ENCODE assay signal across 22 cellular contexts in the genomic region with DNA sequence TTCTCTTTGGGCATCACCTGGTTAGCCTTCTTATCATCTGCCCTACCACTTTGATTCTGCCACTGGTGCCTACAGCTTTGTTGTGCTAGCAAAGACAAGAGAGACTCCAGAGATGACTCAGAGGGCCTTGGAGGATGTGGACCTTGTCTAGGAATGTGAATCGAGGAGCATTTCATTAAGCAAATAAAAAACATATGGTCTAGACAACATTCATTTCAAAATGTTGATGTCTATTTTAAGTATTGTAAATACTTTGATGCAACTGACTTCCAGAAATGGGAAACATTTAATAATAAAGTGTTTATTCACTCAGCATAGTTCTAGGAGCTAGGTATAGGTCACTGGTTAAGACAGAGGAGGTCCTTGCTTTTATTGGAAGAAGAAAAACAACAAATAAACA.
DNase-seq lines count a peak whose midpoint lies in the region; ATAC-seq and TF ChIP-seq lines count a peak whose summit lies in the region.
"Had no signal": no experiment of that assay in that cellular context is flagged by ENCODE, and none has a peak within 500 bp of the region (broad histone marks: within the 10 kb centered on the region; RNA-seq: fewer than 3 reads in every experiment).

No MANE protein-coding gene starts in this region.

- ATAC-seq in CD8-positive, alpha-beta T cell, result no peak
- no peak for ATAC-seq in GM21528 (IDR thresholded peaks at IDR 0.05; ENCODE audit: low FRiP score, unreplicated experiment)
- ATAC-seq: stimulated activated memory B cell treated with anti-CD40 and anti-IgM and Interleukin-4, amounts not matched to agents 10 μg/mL and 1 μg/mL and 100 μg/mL, for 72 hours had no signal

- no peak overlapping the region for H3K27ac Mint-ChIP-seq in CD8-positive, alpha-beta T cell
- H3K27ac Mint-ChIP-seq: CD4-positive, alpha-beta memory T cell; nephron progenitor cell; stimulated activated memory B cell treated with anti-CD40 and anti-IgM and Interleukin-4, amounts not matched to agents 10 μg/mL and 1 μg/mL and 100 μg/mL, for 72 hours had no signal

- H3K9me3 ChIP-seq in CD8-positive, alpha-beta T cell (ENCODE audit: low read length), result no peaks in the 10 kb centered on the region
- H3K9me3 ChIP-seq: ascending aorta, thyroid gland had no signal

- intact Hi-C loops in CD8-positive, alpha-beta T cell (cut with DNase I, micrococcal nuclease), result no loop called here

- H3K4me1 ChIP-seq in CD8-positive, alpha-beta T cell (ENCODE audit: insufficient read depth, low read length), result no peaks in the 10 kb centered on the region
- H3K4me1 ChIP-seq: ascending aorta, thyroid gland had no signal

- DNase-seq in EH (ENCODE audit: low read depth), result peak; percentile 91
- DNase-seq in RPMI7951 (ENCODE audit: low read depth), result peak; percentile 82
- DNase-seq in epithelial cell of esophagus (ENCODE audit: low read depth), result peak; percentile 49
- peak; percentile 28 for DNase-seq in skeletal muscle cell (ENCODE audit: low read depth)
- no peak for DNase-seq in CD8-positive, alpha-beta T cell
- no peak for DNase-seq in NK-92 (lab: John Stamatoyannopoulos, UW; ENCODE audit: unreplicated experiment)
- DNase-seq: activated CD4-positive, alpha-beta T cell treated with anti-CD3 and anti-CD28 coated beads for 4 hours; CD4-positive, alpha-beta memory T cell; dermis blood vessel endothelial cell; DND-41; hippocampal formation; KBM-7; kidney glomerular epithelial cell; NCI-H1092; NCI-H2081 treated with DMSO at 0.1 percent for 48 hours; NCI-H69; nephron progenitor cell; stimulated activated CD4-positive, alpha-beta T cell treated with anti-CD3 and anti-CD28 coated beads, Interleukin-12 subunit alpha, Interleukin-12 subunit beta, amount 100 ng/mL, for 4 hours; thyroid gland had no signal

- no peak for TF ChIP-seq CTCF in epithelial cell of esophagus (IDR thresholded peaks at IDR 0.05; ENCODE audit: insufficient read depth, low read depth, low read length, missing control alignments)
- no peak for TF ChIP-seq CTCF in CD8-positive, alpha-beta T cell (IDR thresholded peaks at IDR 0.05)

- H3K27ac ChIP-seq in CD8-positive, alpha-beta T cell (ENCODE audit: low read depth, low read length), result no peak overlapping the region
- H3K27ac ChIP-seq: ascending aorta, thyroid gland had no signal

- no peaks in the 10 kb centered on the region for H3K4me1 Mint-ChIP-seq in CD8-positive, alpha-beta T cell (ENCODE audit: low read depth)
- H3K4me1 Mint-ChIP-seq: nephron progenitor cell; stimulated activated memory B cell treated with anti-CD40 and anti-IgM and Interleukin-4, amounts not matched to agents 10 μg/mL and 1 μg/mL and 100 μg/mL, for 72 hours had no signal

- no peaks in the 10 kb centered on the region for H3K9me3 Mint-ChIP-seq in CD8-positive, alpha-beta T cell

- CTCF ChIA-PET in CD8-positive, alpha-beta T cell (lab: Charles Lee), result no interaction called here

- H3K4me3 ChIP-seq in epithelial cell of esophagus (ENCODE audit: low read length) (no peak overlapping the region), skeletal muscle cell (ENCODE audit: low read depth, low read length) (no peak overlapping the region)
- no peak overlapping the region for H3K4me3 ChIP-seq in CD8-positive, alpha-beta T cell (ENCODE audit: low read depth, low read length)
- H3K4me3 ChIP-seq: ascending aorta, thyroid gland had no signal

- no peaks in the 10 kb centered on the region for H3K36me3 ChIP-seq in CD8-positive, alpha-beta T cell (ENCODE audit: insufficient read depth, low read length)
- H3K36me3 ChIP-seq: ascending aorta, thyroid gland had no signal

- H3K4me3 Mint-ChIP-seq in CD8-positive, alpha-beta T cell, result no peak overlapping the region
- H3K4me3 Mint-ChIP-seq: CD4-positive, alpha-beta memory T cell; nephron progenitor cell; stimulated activated memory B cell treated with anti-CD40 and anti-IgM and Interleukin-4, amounts not matched to agents 10 μg/mL and 1 μg/mL and 100 μg/mL, for 72 hours had no signal

- POLR2A ChIA-PET in CD8-positive, alpha-beta T cell (lab: Charles Lee), result interaction anchor here (1.1 kb wide), 1 partner anchor 10 kb away, joined by 3 read pairs; no protein-coding TSS in a partner anchor

- H3K27me3 Mint-ChIP-seq in CD8-positive, alpha-beta T cell (ENCODE audit: low read depth), result peaks cover 8% of the 10 kb centered on the region

- no peaks in the 10 kb centered on the region for H3K36me3 Mint-ChIP-seq in CD8-positive, alpha-beta T cell
- H3K36me3 Mint-ChIP-seq: CD4-positive, alpha-beta memory T cell; stimulated activated memory B cell treated with anti-CD40 and anti-IgM and Interleukin-4, amounts not matched to agents 10 μg/mL and 1 μg/mL and 100 μg/mL, for 72 hours had no signal

- H3K27me3 ChIP-seq in CD8-positive, alpha-beta T cell (ENCODE audit: insufficient read depth, low read length), result no peaks in the 10 kb centered on the region
- H3K27me3 ChIP-seq: ascending aorta, thyroid gland had no signal

Comparison
In these comparisons a context has a peak if more than half of its experiments do, and no peak if none do; other contexts are left out.
1. DNase-seq: peak in EH (single experiment), RPMI7951 (single experiment), epithelial cell of esophagus (single experiment) and skeletal muscle cell (single experiment); none in CD8-positive, alpha-beta T cell (0 of 7) and NK-92 (single experiment).